Comparison of ENCODE assay signal across 8 cellular contexts in the genomic region with DNA sequence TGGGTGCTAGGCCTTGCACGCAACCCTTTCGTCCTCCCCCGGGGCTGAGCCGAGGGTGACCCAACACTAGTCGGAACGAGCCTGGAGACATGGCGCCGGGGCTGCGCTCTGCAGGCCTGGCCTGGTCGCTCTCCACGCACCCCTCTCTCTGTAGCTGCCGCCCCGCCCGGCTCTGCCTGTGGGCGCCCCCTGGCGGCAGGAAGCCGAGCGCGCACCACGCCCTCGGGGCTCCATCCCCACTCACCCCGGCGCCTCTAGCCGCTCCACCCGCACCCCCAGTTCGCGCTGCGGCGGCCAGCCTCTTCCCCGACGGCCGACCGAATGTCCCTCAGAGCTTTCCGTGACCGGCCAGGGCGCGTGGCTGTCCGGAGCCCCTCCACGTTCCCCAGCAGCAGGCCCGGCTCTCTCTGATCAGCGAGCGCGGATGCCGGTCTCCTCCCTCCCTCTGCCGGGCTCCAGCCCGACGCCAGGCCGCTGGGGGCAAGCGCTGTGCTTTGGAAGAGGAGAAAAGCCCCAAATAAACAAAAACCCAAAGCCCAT. TPM values are rescaled to one million over a fixed set of nuclear protein-coding genes. Genes with fewer than 3 reads are reported as not detected.
DNase-seq lines count a peak whose midpoint lies in the region; ATAC-seq and TF ChIP-seq lines count a peak whose summit lies in the region.

No MANE protein-coding gene starts in this region.

- TF ChIP-seq CTCF in BE2C (IDR thresholded peaks at IDR 0.05; ENCODE audit: low read depth, low read length): peak; percentile 69
- peak in 5 of 6 experiments; percentile 30 to 80 (median 75) for TF ChIP-seq CTCF in Peyer's patch (IDR thresholded peaks at IDR 0.05)
- TF ChIP-seq CTCF in osteoblast (IDR thresholded peaks at IDR 0.05; ENCODE audit: extremely low read depth, low read depth, low read length): peak; percentile 58
- TF ChIP-seq CTCF in transverse colon (IDR thresholded peaks at IDR 0.05): peak; percentile 68 to 95 (median 88)

- peak overlapping the region; percentile 35 for H3K4me3 ChIP-seq in BE2C (ENCODE audit: low read depth, low read length)
- peak overlapping the region in 3 of 4 donors; percentile 6 to 34 (median 26) for H3K4me3 ChIP-seq in Peyer's patch
- H3K4me3 ChIP-seq in osteoblast (ENCODE audit: insufficient read depth, low read length): peak overlapping the region; percentile 2
- H3K4me3 ChIP-seq in transverse colon: peak overlapping the region in 1 of 4 donors; percentile 30

- intact Hi-C loops in transverse colon (cut with DNase I; ENCODE audit: low total_unique reads): no loop called here

- H3K27me3 ChIP-seq in BE2C (peaks cover 98% of the 10 kb centered on the region), Peyer's patch (peaks cover 0 to 61% of the 10 kb centered on the region in 2 donors), osteoblast (ENCODE audit: insufficient read depth, low read length) (peaks cover 98% of the 10 kb centered on the region), transverse colon (peaks cover 100% of the 10 kb centered on the region)

- DNase-seq in BE2C (peak; percentile 67), GM19238 (ENCODE audit: insufficient read length, low spot score) (peak; percentile 78), Peyer's patch (peak; percentile 25 to 76 (median 75)), activated gamma-delta T cell treated with Interleukin-2 at 50 U/mL for 16 hours (peak; percentile 47), germinal center (ENCODE audit: low spot score) (peak; percentile 86), osteoblast (ENCODE audit: insufficient read length, low spot score, missing footprints) (peak; percentile 97), transverse colon (peak; percentile 60)

- 9% methylated on average over 35 of the region's 49 CpGs; no CpG with 5 or more reads in 1 of the 2 donors for WGBS in transverse colon (ENCODE audit: low coverage in 1 of 2), 2 donors

- no peak for TF ChIP-seq EP300 in transverse colon (IDR thresholded peaks at IDR 0.05; ENCODE audit: low read depth)

- peak; percentile 85 for ATAC-seq in HG03342 (IDR thresholded peaks at IDR 0.05; ENCODE audit: unreplicated experiment)

- H3K9me3 ChIP-seq in BE2C (no peaks in the 10 kb centered on the region), Peyer's patch (no peaks in the 10 kb centered on the region), osteoblast (ENCODE audit: low read depth, low read length) (no peaks in the 10 kb centered on the region), transverse colon (no peaks in the 10 kb centered on the region)

- H3K36me3 ChIP-seq in BE2C (no peaks in the 10 kb centered on the region), Peyer's patch (no peaks in the 10 kb centered on the region), osteoblast (ENCODE audit: insufficient read depth, low read length) (no peaks in the 10 kb centered on the region), transverse colon (no peaks in the 10 kb centered on the region)

- H3K4me2 ChIP-seq in osteoblast (ENCODE audit: insufficient read depth, low read length): peak overlapping the region; percentile 56

- no peak for TF ChIP-seq POLR2A in Peyer's patch (IDR thresholded peaks at IDR 0.05)
- no peak for TF ChIP-seq POLR2A in transverse colon (IDR thresholded peaks at IDR 0.05)

- H3K79me2 ChIP-seq in osteoblast (ENCODE audit: insufficient read depth, low read length): no peaks in the 10 kb centered on the region

- H4K20me1 ChIP-seq in osteoblast (ENCODE audit: insufficient read depth, low read length): peaks cover 3% of the 10 kb centered on the region

- no peaks in the 10 kb centered on the region; the same call in 1 of the 2 replicates for H3K4me1 ChIP-seq in BE2C
- H3K4me1 ChIP-seq in Peyer's patch: peaks cover 0 to 20% (median 4%) of the 10 kb centered on the region in 4 donors
- no peaks in the 10 kb centered on the region for H3K4me1 ChIP-seq in osteoblast (ENCODE audit: insufficient read depth, low read length)
- peaks cover 11 to 34% (median 26%) of the 10 kb centered on the region in 4 donors for H3K4me1 ChIP-seq in transverse colon

- in situ Hi-C loops in transverse colon (cut with MboI; ENCODE audit: low pct_ligation_motif_present in 1 of 4, low pct_unique_long_range_greater_than_20kb in 1 of 4, low sequenced_read_pairs in 3 of 4): loop anchor here in 2 of 4 donors (25.0 kb wide), 2 partner anchors 481 to 506 kb away; no protein-coding TSS in a partner anchor

- peak overlapping the region; percentile 42 for H2AFZ ChIP-seq in osteoblast (ENCODE audit: low read length)

- H3K27ac ChIP-seq in Peyer's patch (no peak overlapping the region), osteoblast (ENCODE audit: low read depth, low read length) (no peak overlapping the region), transverse colon (no peak overlapping the region)

RNA-seq across cellular contexts. Expression of a gene that starts 29.1 kb away (rescaled TPM):
- not detected for polyA plus RNA-seq in BE2C (2012; ENCODE audit: insufficient read depth, insufficient read length, low read depth)
- not detected for total RNA-seq in Peyer's patch
- total RNA-seq in osteoblast: not detected in 2 replicates
- not detected for total RNA-seq in transverse colon

RNA-seq across cellular contexts. Expression of a gene that starts 30.1 kb away (rescaled TPM):
- not detected for polyA plus RNA-seq in BE2C (2012; ENCODE audit: insufficient read depth, insufficient read length, low read depth)
- total RNA-seq in Peyer's patch: not detected
- not detected in 2 replicates for total RNA-seq in osteoblast
- total RNA-seq in transverse colon: not detected

Comparison
In these comparisons a context has a peak if more than half of its experiments do, and no peak if none do; other contexts are left out.
1. DNase-seq: peak in every context shown above with its lines; median percentile 97 in osteoblast; 86 in germinal center; 78 in GM19238; 75 in Peyer's patch; 67 in BE2C; 60 in transverse colon; 47 in activated gamma-delta T cell treated with Interleukin-2 at 50 U/mL for 16 hours.